In the genomic region with DNA sequence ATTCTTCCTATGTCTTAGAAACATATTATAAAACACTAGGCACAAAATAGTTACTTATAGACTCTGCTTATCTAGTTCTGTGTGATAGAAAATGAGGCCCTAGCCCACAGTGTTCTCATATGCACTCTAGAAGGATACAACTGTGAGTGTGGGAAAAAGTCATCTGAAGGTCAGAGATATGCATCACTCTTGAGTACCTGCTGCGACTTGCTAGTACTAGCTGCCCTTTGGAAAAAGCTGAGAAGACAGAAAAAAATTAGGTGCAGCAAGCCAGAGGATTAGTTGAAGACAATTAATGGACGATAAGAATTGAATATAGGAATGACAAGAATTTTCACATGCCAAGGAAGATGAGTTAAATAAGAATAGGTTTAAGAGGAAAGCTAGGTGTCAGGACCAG, we compare ENCODE assay signal across 21 cellular contexts.
DNase-seq lines count a peak whose midpoint lies in the region; ATAC-seq, FAIRE-seq and TF ChIP-seq lines count a peak whose summit lies in the region.
"Had no signal": no experiment of that assay in that cellular context is flagged by ENCODE, and none has a peak within 500 bp of the region (broad histone marks: within the 10 kb centered on the region; RNA-seq: fewer than 3 reads in every experiment).

No MANE protein-coding gene starts in this region.

- no peaks in the 10 kb centered on the region for H3F3A ChIP-seq in GM23338 (replicated peaks; ENCODE audit: low read depth)

- H3K4me2 ChIP-seq in GM23338, result no peak overlapping the region
- H3K4me2 ChIP-seq in astrocyte (ENCODE audit: low read length), result no peak overlapping the region
- peak overlapping the region; percentile 59 for H3K4me2 ChIP-seq in osteoblast (ENCODE audit: insufficient read depth, low read length)
- H3K4me2 ChIP-seq: A549, PC-9 had no signal

- H4K20me1 ChIP-seq in GM23338 (replicated peaks; ENCODE audit: insufficient read depth), result no peaks in the 10 kb centered on the region
- no peaks in the 10 kb centered on the region for H4K20me1 ChIP-seq in astrocyte (ENCODE audit: insufficient read depth, low read length)
- no peaks in the 10 kb centered on the region for H4K20me1 ChIP-seq in osteoblast (ENCODE audit: insufficient read depth, low read length)

- H3K9me3 ChIP-seq in astrocyte (ENCODE audit: insufficient read depth, low read depth, low read length), result no peaks in the 10 kb centered on the region
- no peaks in the 10 kb centered on the region for H3K9me3 ChIP-seq in osteoblast (ENCODE audit: low read depth, low read length)
- no peaks in the 10 kb centered on the region for H3K9me3 ChIP-seq in T-helper 17 cell (ENCODE audit: control insufficient read depth, low read length, poor library complexity, severe bottlenecking)
- H3K9me3 ChIP-seq: A549 had no signal

- H2AFZ ChIP-seq in GM23338 (no peak overlapping the region), astrocyte (ENCODE audit: low read depth, low read length) (no peak overlapping the region), osteoblast (ENCODE audit: low read length) (peak overlapping the region; percentile 68)
- H2AFZ ChIP-seq: PC-9 had no signal

- H3K27me3 ChIP-seq in GM23338 (ENCODE audit: insufficient read depth), result no peaks in the 10 kb centered on the region
- no peaks in the 10 kb centered on the region for H3K27me3 ChIP-seq in astrocyte (ENCODE audit: insufficient read depth, low read length)
- no peaks in the 10 kb centered on the region for H3K27me3 ChIP-seq in osteoblast (ENCODE audit: insufficient read depth, low read length)
- H3K27me3 ChIP-seq in brain microvascular endothelial cell (replicated peaks), result no peaks in the 10 kb centered on the region

- H3K4me3 Mint-ChIP-seq in GM23338 (no peak overlapping the region), astrocyte (ENCODE audit: unreplicated experiment) (no peak overlapping the region), T-helper 17 cell (no peak overlapping the region)
- H3K4me3 Mint-ChIP-seq: CD4-positive, CD25-positive, alpha-beta regulatory T cell; H9 had no signal

- ATAC-seq in GM23338 (no peak), esophagus mucosa (peak; percentile 90), T-helper 17 cell (no peak)
- ATAC-seq: A549 had no signal

- no peaks in the 10 kb centered on the region; the same call in 2 of the 3 replicates for H3K9me3 Mint-ChIP-seq in GM23338
- H3K9me3 Mint-ChIP-seq in astrocyte (ENCODE audit: unreplicated experiment), result peaks cover 8% of the 10 kb centered on the region
- H3K9me3 Mint-ChIP-seq: H9, HFFc6 had no signal

- peaks cover 15% of the 10 kb centered on the region for H3K4me1 ChIP-seq in GM23338 (ENCODE audit: insufficient read depth)
- peaks cover 10% of the 10 kb centered on the region for H3K4me1 ChIP-seq in astrocyte (ENCODE audit: insufficient read depth, low read length)
- H3K4me1 ChIP-seq in osteoblast (ENCODE audit: insufficient read depth, low read length), result peaks cover 29% of the 10 kb centered on the region

- H3K79me2 ChIP-seq in GM23338 (replicated peaks; ENCODE audit: insufficient read depth) (no peaks in the 10 kb centered on the region), astrocyte (ENCODE audit: insufficient read depth, low read length) (no peaks in the 10 kb centered on the region), osteoblast (ENCODE audit: insufficient read depth, low read length) (no peaks in the 10 kb centered on the region)

- H3K4me3 ChIP-seq in GM23338 (no peak overlapping the region), astrocyte (ENCODE audit: insufficient read depth, low read depth, low read length) (no peak overlapping the region), osteoblast (ENCODE audit: insufficient read depth, low read length) (no peak overlapping the region), brain microvascular endothelial cell (ENCODE audit: low read depth, low read length) (no peak overlapping the region)
- H3K4me3 ChIP-seq: A549, PC-9 had no signal

- H3K27ac Mint-ChIP-seq in GM23338 (peak overlapping the region; percentile 30; the same call in 1 of the 2 replicates), astrocyte (ENCODE audit: unreplicated experiment) (peak overlapping the region; percentile 51), T-helper 17 cell (no peak overlapping the region)
- H3K27ac Mint-ChIP-seq: CD4-positive, CD25-positive, alpha-beta regulatory T cell; H9 had no signal

- in situ Hi-C loops in brain microvascular endothelial cell (cut with HindIII; ENCODE audit: low pct_ligation_motif_present, low sequenced_read_pairs), result no loop called here

- FAIRE-seq in astrocyte (lab: Jason Lieb, UNC), result no peak
- FAIRE-seq in HTR-8/SVneo (lab: Jason Lieb, UNC), result no peak
- FAIRE-seq: A549 had no signal

- H3K36me3 ChIP-seq in GM23338 (ENCODE audit: insufficient read depth) (no peaks in the 10 kb centered on the region), astrocyte (ENCODE audit: insufficient read depth, low read length) (no peaks in the 10 kb centered on the region), osteoblast (ENCODE audit: insufficient read depth, low read length) (no peaks in the 10 kb centered on the region), brain microvascular endothelial cell (replicated peaks) (no peaks in the 10 kb centered on the region)

- H3K4me1 Mint-ChIP-seq in GM23338 (peaks cover 23% of the 10 kb centered on the region; the same call in 2 of the 3 replicates), astrocyte (ENCODE audit: low read depth, unreplicated experiment) (peaks cover 43% of the 10 kb centered on the region), T-helper 17 cell (peaks cover 6% of the 10 kb centered on the region)

- H3K9ac ChIP-seq in astrocyte (ENCODE audit: low read length), result no peak overlapping the region

- H3K27ac ChIP-seq in GM23338 (ENCODE audit: low read depth) (no peak overlapping the region), astrocyte (ENCODE audit: low read depth, low read length) (no peak overlapping the region), osteoblast (ENCODE audit: low read depth, low read length) (no peak overlapping the region), brain microvascular endothelial cell (no peak overlapping the region)
- H3K27ac ChIP-seq: A549, PC-9 had no signal

- no peaks in the 10 kb centered on the region for H3K27me3 Mint-ChIP-seq in GM23338 (ENCODE audit: insufficient read depth, low read depth, poor library complexity)
- no peaks in the 10 kb centered on the region for H3K27me3 Mint-ChIP-seq in astrocyte (ENCODE audit: low read depth, unreplicated experiment)
- H3K27me3 Mint-ChIP-seq in T-helper 17 cell, result no peaks in the 10 kb centered on the region
- H3K27me3 Mint-ChIP-seq: CD4-positive, CD25-positive, alpha-beta regulatory T cell had no signal

- DNase-seq in GM23338 (ENCODE audit: low spot score) (peak; percentile 10), astrocyte (ENCODE audit: low read depth) (no peak), osteoblast (ENCODE audit: insufficient read length, low spot score, missing footprints) (no peak), HTR-8/SVneo (ENCODE audit: insufficient read length, low spot score) (no peak), T-helper 17 cell (no peak), brain microvascular endothelial cell (no peak)
- DNase-seq: CD4-positive, CD25-positive, alpha-beta regulatory T cell; DMS79; H9; HFFc6; MM.1S; NCI-H1048; NCI-H1417 treated with DMSO at 0.1 percent for 48 hours; NCI-H187 treated with DMSO at 0.1 percent for 48 hours; NCI-H2227 treated with DMSO at 0.1 percent for 48 hours; NCI-H510A; PC-9; RPMI8226; SIG-M5 had no signal

- H3K9me2 ChIP-seq in GM23338 (ENCODE audit: insufficient read depth), result no peaks in the 10 kb centered on the region

- no peak for TF ChIP-seq CTCF in GM23338 (conservative IDR thresholded peaks at IDR 0.05; ENCODE audit: low read depth in 2 of 2)
- no peak for TF ChIP-seq CTCF in astrocyte (IDR thresholded peaks at IDR 0.05; ENCODE audit: insufficient read depth, low read depth, low read length)
- no peak for TF ChIP-seq CTCF in osteoblast (IDR thresholded peaks at IDR 0.05; ENCODE audit: extremely low read depth, low read depth, low read length)
- TF ChIP-seq CTCF in brain microvascular endothelial cell (IDR thresholded peaks at IDR 0.05; ENCODE audit: low read depth, low read length, missing control alignments), result no peak

- H3K36me3 Mint-ChIP-seq in GM23338 (ENCODE audit: low read depth) (no peaks in the 10 kb centered on the region; the same call in 2 of the 3 replicates), astrocyte (ENCODE audit: low read depth, unreplicated experiment) (peaks cover 8% of the 10 kb centered on the region), T-helper 17 cell (ENCODE audit: low read depth) (no peaks in the 10 kb centered on the region)

TF ChIP-seq in GM23338, 12 proteins besides CTCF, POLR2A, EP300 and RAD21 (continues in another document):
- TF ChIP-seq NANOG (IDR thresholded peaks at IDR 0.05; ENCODE audit: borderline replicate concordance), result no peak
- TF ChIP-seq EZH2 (IDR thresholded peaks at IDR 0.05; ENCODE audit: low read depth, unreplicated experiment), result no peak
- TF ChIP-seq CREB1 (CRISPR knock-in tag; IDR thresholded peaks at IDR 0.05; ENCODE audit: low read depth), result no peak
- TF ChIP-seq ZNF114 (CRISPR knock-in tag; IDR thresholded peaks at IDR 0.05), result no peak
- TF ChIP-seq STAT1 (IDR thresholded peaks at IDR 0.05; ENCODE audit: unreplicated experiment), result no peak
- no peak for TF ChIP-seq ZNF331 (CRISPR knock-in tag; IDR thresholded peaks at IDR 0.05; ENCODE audit: low read depth)
- TF ChIP-seq, protein P1, sequence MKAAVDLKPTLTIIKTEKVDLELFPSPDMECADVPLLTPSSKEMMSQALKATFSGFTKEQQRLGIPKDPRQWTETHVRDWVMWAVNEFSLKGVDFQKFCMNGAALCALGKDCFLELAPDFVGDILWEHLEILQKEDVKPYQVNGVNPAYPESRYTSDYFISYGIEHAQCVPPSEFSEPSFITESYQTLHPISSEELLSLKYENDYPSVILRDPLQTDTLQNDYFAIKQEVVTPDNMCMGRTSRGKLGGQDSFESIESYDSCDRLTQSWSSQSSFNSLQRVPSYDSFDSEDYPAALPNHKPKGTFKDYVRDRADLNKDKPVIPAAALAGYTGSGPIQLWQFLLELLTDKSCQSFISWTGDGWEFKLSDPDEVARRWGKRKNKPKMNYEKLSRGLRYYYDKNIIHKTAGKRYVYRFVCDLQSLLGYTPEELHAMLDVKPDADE (IDR thresholded peaks at IDR 0.05), result no peak
